Comparison of ENCODE assay signal across 8 cellular contexts in genomic region chr4:20253799-20254409, GRCh38. TPM values are rescaled to one million over a fixed set of nuclear protein-coding genes. Genes with fewer than 3 reads are reported as not detected.
DNase-seq lines count a peak whose midpoint lies in the region; ATAC-seq and TF ChIP-seq lines count a peak whose summit lies in the region.

No MANE protein-coding gene starts in this region.

- H3K4me1 ChIP-seq in heart right ventricle: peaks cover 3 to 36% (median 20%) of the 10 kb centered on the region in 9 donors
- no peaks in the 10 kb centered on the region for H3K4me1 ChIP-seq in naive thymus-derived CD4-positive, alpha-beta T cell (ENCODE audit: control insufficient read depth in 2 of 2, insufficient read depth in 2 of 2, low read length in 2 of 2)

- no peak overlapping the region for H3K9ac ChIP-seq in SK-N-MC (ENCODE audit: insufficient read length)

- peaks cover 44 to 54% (median 49%) of the 10 kb centered on the region in 5 donors for H3K27me3 Mint-ChIP-seq in naive thymus-derived CD4-positive, alpha-beta T cell

- CTCF ChIA-PET in naive thymus-derived CD4-positive, alpha-beta T cell (lab: Charles Lee): no interaction called here

- peaks cover 0 to 67% (median 50%) of the 10 kb centered on the region in 7 donors for H3K27me3 ChIP-seq in heart right ventricle
- H3K27me3 ChIP-seq in naive thymus-derived CD4-positive, alpha-beta T cell (ENCODE audit: control insufficient read depth in 2 of 2, insufficient read depth in 2 of 2, low read length in 2 of 2): peaks cover 0 to 3% of the 10 kb centered on the region in 2 donors

- peak; percentile 53 for DNase-seq in ELF-1 (ENCODE audit: low read depth, low spot score)
- no peak for DNase-seq in SK-N-MC (ENCODE audit: low read depth, low spot score)
- DNase-seq in heart right ventricle: peak in 1 of 2 donors; percentile 39
- DNase-seq in retinal pigment epithelial cell (ENCODE audit: low read depth): no peak
- no peak for DNase-seq in activated CD4-positive, alpha-beta T cell treated with anti-CD3 and anti-CD28 coated beads for 4 hours
- no peak for DNase-seq in mucosa of gallbladder (ENCODE audit: low spot score)
- DNase-seq in naive thymus-derived CD4-positive, alpha-beta T cell: no peak

- H3K27ac ChIP-seq in SK-N-MC: no peak overlapping the region
- peak overlapping the region in 2 of 10 donors; percentile 6 to 42 for H3K27ac ChIP-seq in heart right ventricle
- no peak overlapping the region for H3K27ac ChIP-seq in naive thymus-derived CD4-positive, alpha-beta T cell (ENCODE audit: low read depth, low read length)

- H3K9me3 ChIP-seq in SK-N-MC (ENCODE audit: low read depth, low read length): no peaks in the 10 kb centered on the region
- H3K9me3 ChIP-seq in heart right ventricle: no peaks in the 10 kb centered on the region
- no peaks in the 10 kb centered on the region for H3K9me3 ChIP-seq in naive thymus-derived CD4-positive, alpha-beta T cell (ENCODE audit: control insufficient read depth in 2 of 3, low read length in 3 of 3)

- peaks cover 0 to 10% (median 3%) of the 10 kb centered on the region in 5 donors for H3K36me3 Mint-ChIP-seq in naive thymus-derived CD4-positive, alpha-beta T cell

- H3K4me3 ChIP-seq in SK-N-MC (peak overlapping the region; percentile 81), heart right ventricle (peak overlapping the region; percentile 37 to 71 (median 64)), retinal pigment epithelial cell (ENCODE audit: low read length) (peak overlapping the region; percentile 68)
- no peak overlapping the region for H3K4me3 ChIP-seq in naive thymus-derived CD4-positive, alpha-beta T cell (ENCODE audit: low read length)

- TF ChIP-seq CTCF in heart right ventricle (IDR thresholded peaks at IDR 0.05) (no peak), retinal pigment epithelial cell (conservative IDR thresholded peaks at IDR 0.05; ENCODE audit: low read depth, low read length) (no peak)

- H3K27ac Mint-ChIP-seq in naive thymus-derived CD4-positive, alpha-beta T cell: no peak overlapping the region

- peak overlapping the region in 1 of 10 donors; percentile 61 for H3K4me3 Mint-ChIP-seq in naive thymus-derived CD4-positive, alpha-beta T cell

- peaks cover 0 to 10% (median 2%) of the 10 kb centered on the region in 11 donors for H3K9me3 Mint-ChIP-seq in naive thymus-derived CD4-positive, alpha-beta T cell

- no peaks in the 10 kb centered on the region for H3K36me3 ChIP-seq in SK-N-MC (ENCODE audit: insufficient read depth, low read length)
- no peaks in the 10 kb centered on the region for H3K36me3 ChIP-seq in heart right ventricle
- no peaks in the 10 kb centered on the region for H3K36me3 ChIP-seq in naive thymus-derived CD4-positive, alpha-beta T cell (ENCODE audit: control insufficient read depth in 2 of 3, insufficient read depth in 3 of 3, low read length in 3 of 3)

- POLR2A ChIA-PET in naive thymus-derived CD4-positive, alpha-beta T cell (lab: Charles Lee): no interaction called here

- peaks cover 0 to 16% (median 14%) of the 10 kb centered on the region in 7 donors for H3K4me1 Mint-ChIP-seq in naive thymus-derived CD4-positive, alpha-beta T cell

- WGBS in heart right ventricle, 2 donors: 1% methylated on average over 38 of the region's 38 CpGs

- ATAC-seq in heart right ventricle (peak in 6 of 8 donors; percentile 3 to 59 (median 23)), GM19455 (IDR thresholded peaks at IDR 0.05; ENCODE audit: unreplicated experiment) (no peak)
- ATAC-seq in naive thymus-derived CD4-positive, alpha-beta T cell: no peak

- intact Hi-C loops in heart right ventricle (cut with DNase I): loop anchor here in 1 of 10 donors (10.0 kb wide), 1 partner anchor 1559 kb away; no protein-coding TSS in a partner anchor
- intact Hi-C loops in naive thymus-derived CD4-positive, alpha-beta T cell (cut with micrococcal nuclease): no loop called here

RNA-seq across cellular contexts. Expression of gene SLIT2, which starts 2.2 kb away (rescaled TPM):
- 10 to 100 TPM in 1 of 10 donors, 1 to 10 TPM in 9; 4.2 to 11.9 (median 5.9) TPM for total RNA-seq in heart right ventricle
- polyA plus RNA-seq in heart right ventricle: 1 to 10 TPM; 1.1 to 2.9 TPM
- total RNA-seq in mucosa of gallbladder: 19.1 TPM
- total RNA-seq in naive thymus-derived CD4-positive, alpha-beta T cell: not detected
- polyA plus RNA-seq in naive thymus-derived CD4-positive, alpha-beta T cell: not detected

Comparison
In these comparisons a context has a peak if more than half of its experiments do, and no peak if none do; other contexts are left out.
1. ATAC-seq: peak in heart right ventricle (6 of 8); none in naive thymus-derived CD4-positive, alpha-beta T cell (single experiment) and GM19455 (single experiment).
2. RNA of gene SLIT2, which starts 2.2 kb away (total RNA-seq): 19.1 TPM in mucosa of gallbladder (single experiment) and 4.2 to 11.9 TPM in heart right ventricle; not detected in naive thymus-derived CD4-positive, alpha-beta T cell; every median in the first group is over 4 times any median in the second.